In the genomic region with DNA sequence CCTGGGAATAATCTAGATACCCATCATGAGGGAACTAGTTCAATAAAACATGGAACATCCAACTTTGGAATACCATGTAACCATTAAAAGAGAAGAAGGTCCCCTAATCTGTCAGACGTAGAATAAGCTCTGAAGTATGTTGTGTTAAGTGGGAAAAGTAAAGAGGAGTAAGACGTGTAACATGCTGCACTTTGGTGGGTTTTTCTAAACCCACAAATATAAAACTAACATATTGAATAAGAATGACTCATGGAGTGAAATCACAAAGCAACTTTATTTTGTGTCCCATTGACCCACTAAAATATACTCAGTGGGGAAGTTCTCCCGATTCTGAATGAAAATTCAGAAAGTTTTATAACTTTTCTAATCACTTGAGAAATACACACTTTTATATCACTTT, we compare ENCODE assay signal across 24 cellular contexts.
DNase-seq lines count a peak whose midpoint lies in the region; ATAC-seq and TF ChIP-seq lines count a peak whose summit lies in the region.
"Had no signal": no experiment of that assay in that cellular context is flagged by ENCODE, and none has a peak within 500 bp of the region (broad histone marks: within the 10 kb centered on the region; RNA-seq: fewer than 3 reads in every experiment).

No MANE protein-coding gene starts in this region.

- H3K4me1 ChIP-seq in OCI-LY3 (ENCODE audit: low read length) = peaks cover 11% of the 10 kb centered on the region; the same call in 1 of the 2 replicates
- H3K4me1 ChIP-seq: BE2C, Caco-2, gastrocnemius medialis, SJSA1, spleen had no signal

- peak overlapping the region; percentile 32; the same call in 1 of the 2 replicates for H3K4me2 ChIP-seq in OCI-LY3 (ENCODE audit: low read length)
- H3K4me2 ChIP-seq: PC-9 had no signal

- peaks cover 8 to 9% of the 10 kb centered on the region in 2 donors for H3K9me3 Mint-ChIP-seq in activated T-cell treated with anti-CD3 and anti-CD28 coated beads, Interleukin-2, amount 50 U/mL, for 72 hours
- no peaks in the 10 kb centered on the region for H3K9me3 Mint-ChIP-seq in activated T-cell treated with anti-CD3 and anti-CD28 coated beads, Interleukin-2, amount 50 U/mL, for 4 hours
- H3K9me3 Mint-ChIP-seq in stimulated activated naive CD8-positive, alpha-beta T cell treated with anti-CD3 and anti-CD28 coated beads, Interleukin-15, amount 100 ng/mL, for 72 hours = peaks cover 0 to 7% of the 10 kb centered on the region in 2 donors
- H3K9me3 Mint-ChIP-seq: activated naive CD4-positive, alpha-beta T cell treated with anti-CD3 and anti-CD28 coated beads, Interleukin-2, amount 10 ng/mL, durations not matched to agents 7 days and 5 days had no signal

- H3K4me3 Mint-ChIP-seq in activated T-cell treated with anti-CD3 and anti-CD28 coated beads, Interleukin-2, amount 50 U/mL, for 72 hours = peak overlapping the region in 1 of 2 donors; percentile 38
- H3K4me3 Mint-ChIP-seq in activated T-cell treated with anti-CD3 and anti-CD28 coated beads, Interleukin-2, amount 50 U/mL, for 4 hours = no peak overlapping the region
- no peak overlapping the region for H3K4me3 Mint-ChIP-seq in stimulated activated naive CD8-positive, alpha-beta T cell treated with anti-CD3 and anti-CD28 coated beads, Interleukin-15, amount 100 ng/mL, for 72 hours
- H3K4me3 Mint-ChIP-seq: activated naive CD4-positive, alpha-beta T cell treated with anti-CD3 and anti-CD28 coated beads, Interleukin-2, amount 10 ng/mL, durations not matched to agents 7 days and 5 days; T-helper 1 cell treated with Interleukin-12 subunit alpha and Interleukin-12 subunit beta and Interleukin-4 antibody, amounts not matched to agents 30 μg/mL and 1 μg/mL, for 36 hours had no signal

- no peak overlapping the region for H3K27ac Mint-ChIP-seq in activated T-cell treated with anti-CD3 and anti-CD28 coated beads, Interleukin-2, amount 50 U/mL, for 72 hours
- H3K27ac Mint-ChIP-seq in stimulated activated naive CD8-positive, alpha-beta T cell treated with anti-CD3 and anti-CD28 coated beads, Interleukin-15, amount 100 ng/mL, for 72 hours = peak overlapping the region in 1 of 2 donors; percentile 11
- H3K27ac Mint-ChIP-seq: activated naive CD4-positive, alpha-beta T cell treated with anti-CD3 and anti-CD28 coated beads, Interleukin-2, amount 10 ng/mL, durations not matched to agents 7 days and 5 days; T-helper 1 cell treated with Interleukin-12 subunit alpha and Interleukin-12 subunit beta and Interleukin-4 antibody, amounts not matched to agents 30 μg/mL and 1 μg/mL, for 36 hours had no signal

- no peak for DNase-seq in activated T-cell treated with anti-CD3 and anti-CD28 coated beads, Interleukin-2, amount 50 U/mL, for 72 hours
- DNase-seq in activated T-cell treated with anti-CD3 and anti-CD28 coated beads, Interleukin-2, amount 50 U/mL, for 4 hours = no peak
- no peak for DNase-seq in stimulated activated naive CD8-positive, alpha-beta T cell treated with anti-CD3 and anti-CD28 coated beads, Interleukin-15, amount 100 ng/mL, for 72 hours
- DNase-seq in activated effector memory CD4-positive, alpha-beta T cell treated with Interleukin-2 at 50 U/mL for 16 hours = no peak
- DNase-seq in activated naive CD4-positive, alpha-beta T cell treated with anti-CD3 and anti-CD28 coated beads, Interleukin-2, amount 50 U/mL, for 16 hours = no peak
- no peak for DNase-seq in GM20000 (ENCODE audit: low spot score)
- DNase-seq: activated CD4-positive, alpha-beta T cell treated with anti-CD3 and anti-CD28 coated beads, Interleukin-2, amount 50 U/mL, for 1 hour; activated naive CD4-positive, alpha-beta T cell treated with anti-CD3 and anti-CD28 coated beads, Interleukin-2, amount 10 ng/mL, durations not matched to agents 7 days and 5 days; BE2C; Caco-2; DND-41; effector CD8-positive, alpha-beta T cell; gastrocnemius medialis; KBM-7; NCI-H1694 treated with DMSO at 0.1 percent for 48 hours; NCI-H2227 treated with DMSO at 0.1 percent for 48 hours; nucleus accumbens; PC-9; spleen; stimulated activated CD4-positive, alpha-beta T cell treated with anti-CD3 and anti-CD28 coated beads, Interleukin-4, amount 100 ng/mL, for 4 hours had no signal

- H3K27ac ChIP-seq in OCI-LY3 (ENCODE audit: low read length) = no peak overlapping the region
- H3K27ac ChIP-seq: gastrocnemius medialis, PC-9, SJSA1, spleen had no signal

- peak; percentile 39 to 63 for ATAC-seq in activated T-cell treated with anti-CD3 and anti-CD28 coated beads, Interleukin-2, amount 50 U/mL, for 72 hours (replicated peaks in 1 of 2)
- ATAC-seq in activated T-cell treated with anti-CD3 and anti-CD28 coated beads, Interleukin-2, amount 50 U/mL, for 4 hours = no peak
- peak; percentile 21 for ATAC-seq in HG02840 (IDR thresholded peaks at IDR 0.05; ENCODE audit: low FRiP score, unreplicated experiment)
- peak; percentile 57 for ATAC-seq in stimulated activated naive CD8-positive, alpha-beta T cell treated with anti-CD3 and anti-CD28 coated beads, Interleukin-15, amount 100 ng/mL, for 72 hours
- ATAC-seq: gastrocnemius medialis had no signal

- no peaks in the 10 kb centered on the region for H3K79me2 ChIP-seq in OCI-LY3 (ENCODE audit: low read length)

- no peak overlapping the region for H2AFZ ChIP-seq in OCI-LY3 (ENCODE audit: low read depth, low read length)
- H2AFZ ChIP-seq: PC-9 had no signal

- no peaks in the 10 kb centered on the region for H3K36me3 ChIP-seq in OCI-LY3 (replicated peaks; ENCODE audit: low read depth, low read length)
- H3K36me3 ChIP-seq: BE2C, gastrocnemius medialis, SJSA1, spleen had no signal

- H3K27me3 Mint-ChIP-seq in activated T-cell treated with anti-CD3 and anti-CD28 coated beads, Interleukin-2, amount 50 U/mL, for 72 hours (ENCODE audit: low read depth) = no peaks in the 10 kb centered on the region
- no peaks in the 10 kb centered on the region for H3K27me3 Mint-ChIP-seq in activated T-cell treated with anti-CD3 and anti-CD28 coated beads, Interleukin-2, amount 50 U/mL, for 4 hours (ENCODE audit: low read depth)
- H3K27me3 Mint-ChIP-seq in stimulated activated naive CD8-positive, alpha-beta T cell treated with anti-CD3 and anti-CD28 coated beads, Interleukin-15, amount 100 ng/mL, for 72 hours = no peaks in the 10 kb centered on the region
- H3K27me3 Mint-ChIP-seq: activated naive CD4-positive, alpha-beta T cell treated with anti-CD3 and anti-CD28 coated beads, Interleukin-2, amount 10 ng/mL, durations not matched to agents 7 days and 5 days had no signal

- H4K20me1 ChIP-seq in OCI-LY3 (ENCODE audit: insufficient read depth, low read length) = no peaks in the 10 kb centered on the region

- H3K9me3 ChIP-seq in OCI-LY3 (ENCODE audit: insufficient read depth, low read length) = no peaks in the 10 kb centered on the region
- H3K9me3 ChIP-seq: BE2C, Caco-2, gastrocnemius medialis, SJSA1 had no signal

- H3K4me1 Mint-ChIP-seq in activated T-cell treated with anti-CD3 and anti-CD28 coated beads, Interleukin-2, amount 50 U/mL, for 72 hours (ENCODE audit: low read depth) = peaks cover 18% of the 10 kb centered on the region
- H3K4me1 Mint-ChIP-seq in activated T-cell treated with anti-CD3 and anti-CD28 coated beads, Interleukin-2, amount 50 U/mL, for 4 hours (ENCODE audit: low read depth) = peaks cover 3% of the 10 kb centered on the region
- H3K4me1 Mint-ChIP-seq in stimulated activated naive CD8-positive, alpha-beta T cell treated with anti-CD3 and anti-CD28 coated beads, Interleukin-15, amount 100 ng/mL, for 72 hours = peaks cover 11% of the 10 kb centered on the region
- H3K4me1 Mint-ChIP-seq: activated naive CD4-positive, alpha-beta T cell treated with anti-CD3 and anti-CD28 coated beads, Interleukin-2, amount 10 ng/mL, durations not matched to agents 7 days and 5 days had no signal

- H3K36me3 Mint-ChIP-seq in activated T-cell treated with anti-CD3 and anti-CD28 coated beads, Interleukin-2, amount 50 U/mL, for 72 hours (ENCODE audit: insufficient read depth in 2 of 2) = peaks cover 2 to 9% of the 10 kb centered on the region in 2 donors
- H3K36me3 Mint-ChIP-seq in activated T-cell treated with anti-CD3 and anti-CD28 coated beads, Interleukin-2, amount 50 U/mL, for 4 hours (ENCODE audit: insufficient read depth) = no peaks in the 10 kb centered on the region
- H3K36me3 Mint-ChIP-seq: activated naive CD4-positive, alpha-beta T cell treated with anti-CD3 and anti-CD28 coated beads, Interleukin-2, amount 10 ng/mL, durations not matched to agents 7 days and 5 days had no signal

- no peak overlapping the region for H3K4me3 ChIP-seq in OCI-LY3 (ENCODE audit: low read length)
- H3K4me3 ChIP-seq: gastrocnemius medialis, PC-9, SJSA1 had no signal

- no peak for TF ChIP-seq CTCF in OCI-LY3 (IDR thresholded peaks at IDR 0.05; ENCODE audit: low read depth, low read length)
- TF ChIP-seq CTCF in GM20000 (IDR thresholded peaks at IDR 0.05; ENCODE audit: extremely low read depth, missing control alignments) = no peak

- no peak overlapping the region for H3K9ac ChIP-seq in OCI-LY3 (ENCODE audit: low read length)

- H3K27me3 ChIP-seq in OCI-LY3 (ENCODE audit: low read depth, low read length) = no peaks in the 10 kb centered on the region
- H3K27me3 ChIP-seq: BE2C, gastrocnemius medialis, SJSA1, spleen had no signal

Comparison
In these comparisons a context has a peak if more than half of its experiments do, and no peak if none do; other contexts are left out.
1. ATAC-seq: peak in activated T-cell treated with anti-CD3 and anti-CD28 coated beads, Interleukin-2, amount 50 U/mL, for 72 hours (2 of 2), HG02840 (single experiment) and stimulated activated naive CD8-positive, alpha-beta T cell treated with anti-CD3 and anti-CD28 coated beads, Interleukin-15, amount 100 ng/mL, for 72 hours (single experiment); none in activated T-cell treated with anti-CD3 and anti-CD28 coated beads, Interleukin-2, amount 50 U/mL, for 4 hours (0 of 2).